ENCODE assay signal across 20 cellular contexts in the genomic region with DNA sequence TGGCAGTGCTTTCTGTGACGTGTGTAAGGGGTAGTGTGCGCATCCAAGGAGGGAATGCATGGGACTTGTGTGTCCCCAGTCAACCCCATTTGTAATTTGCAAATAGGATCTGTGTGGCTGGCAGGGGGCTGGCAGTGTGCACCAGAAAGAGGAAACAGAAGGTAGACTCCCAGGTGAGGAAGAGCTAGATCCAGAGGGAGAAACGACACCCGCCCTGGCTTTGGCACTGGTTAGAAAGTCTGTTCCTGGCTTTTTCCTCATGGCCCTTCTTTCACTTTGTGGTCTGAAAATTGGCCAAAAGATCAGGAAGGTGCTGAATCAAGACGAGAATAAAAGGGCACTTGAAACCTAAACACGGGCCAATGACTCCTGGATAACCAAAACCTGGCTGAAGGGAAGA. TPM values are rescaled to one million over a fixed set of nuclear protein-coding genes. Genes with fewer than 3 reads are reported as not detected.
A peak's percentile ranks its signal among the peaks of the same experiment; 100 is the strongest.
DNase-seq lines count a peak whose midpoint lies in the region; ATAC-seq and TF ChIP-seq lines count a peak whose summit lies in the region.
"Had no signal": no experiment of that assay in that cellular context is flagged by ENCODE, and none has a peak within 500 bp of the region (broad histone marks: within the 10 kb centered on the region; RNA-seq: fewer than 3 reads in every experiment).

No MANE protein-coding gene starts in this region.

- in situ Hi-C loops in G401 (cut with HindIII; ENCODE audit: low sequenced_read_pairs) (no loop called here), brain microvascular endothelial cell (cut with HindIII; ENCODE audit: low pct_ligation_motif_present, low sequenced_read_pairs) (no loop called here)

- no peak for TF ChIP-seq CTCF in esophagus squamous epithelium (IDR thresholded peaks at IDR 0.05)
- TF ChIP-seq CTCF in brain microvascular endothelial cell (IDR thresholded peaks at IDR 0.05; ENCODE audit: low read depth, low read length, missing control alignments): no peak

- intact Hi-C loops in esophagus squamous epithelium (cut with DNase I): no loop called here

- H3K9me3 ChIP-seq in esophagus squamous epithelium: no peaks in the 10 kb centered on the region

- H3K27ac ChIP-seq in esophagus squamous epithelium (peak overlapping the region; percentile 36 to 89 (median 79)), brain microvascular endothelial cell (no peak overlapping the region)
- H3K27ac ChIP-seq: SK-N-MC had no signal

- peak overlapping the region in 1 of 8 donors; percentile 72 for H3K4me3 Mint-ChIP-seq in naive B cell
- H3K4me3 Mint-ChIP-seq: CD14-positive monocyte had no signal

- H3K36me3 ChIP-seq in esophagus squamous epithelium (no peaks in the 10 kb centered on the region), brain microvascular endothelial cell (replicated peaks) (no peaks in the 10 kb centered on the region)

- no peaks in the 10 kb centered on the region for H3K36me3 Mint-ChIP-seq in naive B cell

- peaks cover 49 to 74% (median 59%) of the 10 kb centered on the region in 3 donors for H3K4me1 Mint-ChIP-seq in naive B cell

- no peak overlapping the region for H3K4me3 ChIP-seq in esophagus squamous epithelium
- H3K4me3 ChIP-seq in brain microvascular endothelial cell (ENCODE audit: low read depth, low read length): no peak overlapping the region
- H3K4me3 ChIP-seq: SK-N-MC had no signal

- 37 to 62% methylated on average over 6 of the region's 6 CpGs for WGBS in esophagus squamous epithelium, 2 donors

- H3K9me3 Mint-ChIP-seq in naive B cell: no peaks in the 10 kb centered on the region
- H3K9me3 Mint-ChIP-seq: CD14-positive monocyte had no signal

- ATAC-seq in naive B cell (ENCODE audit: low read depth in 2 of 2) (no peak), GM21786 (IDR thresholded peaks at IDR 0.05; ENCODE audit: unreplicated experiment) (no peak)

- no peak for TF ChIP-seq POLR2A in esophagus squamous epithelium (IDR thresholded peaks at IDR 0.05)

- H3K27me3 Mint-ChIP-seq in naive B cell: no peaks in the 10 kb centered on the region

- peaks cover 18 to 61% (median 24%) of the 10 kb centered on the region in 3 donors for H3K4me1 ChIP-seq in esophagus squamous epithelium

- H3K27ac Mint-ChIP-seq in naive B cell: peak overlapping the region in 4 of 6 donors; percentile 22 to 61 (median 54)

- H3K27me3 ChIP-seq in esophagus squamous epithelium (no peaks in the 10 kb centered on the region), brain microvascular endothelial cell (replicated peaks) (no peaks in the 10 kb centered on the region)

- DNase-seq in G401 (ENCODE audit: low spot score) (peak; percentile 85), NCI-H2029 (lab: John Stamatoyannopoulos, UW) (peak; percentile 10), esophagus squamous epithelium (lab: John Stamatoyannopoulos, UW) (no peak), naive B cell (no peak), NCI-H1417 (lab: John Stamatoyannopoulos, UW) (no peak), brain microvascular endothelial cell (no peak)
- DNase-seq: ACHN, DMS 273 treated with DMSO at 0.1 percent for 48 hours, GF-D8, GOT3, KBM-7, NCI-H1436, NCI-H1930, NCI-H2171, NCI-H446 treated with DMSO at 0.1 percent for 48 hours, OCI-M1, SHP77 had no signal

RNA-seq across cellular contexts. Expression of a gene that starts 33.3 kb away (rescaled TPM):
- total RNA-seq in G401 (2014; rRNA removed; shearing (Covaris generic)): 3.9 TPM in 2 replicates
- total RNA-seq in esophagus squamous epithelium: 10 to 100 TPM in 2 of 4 donors, 1 to 10 TPM in 2; 6.5 to 13.7 (median 9.9) TPM
- 10 to 100 TPM; 14.8 to 33.3 (median 23.2) TPM for polyA plus RNA-seq in naive B cell (ENCODE audit: low read depth in 6 of 6)

Comparison
In these comparisons a context has a peak if more than half of its experiments do, and no peak if none do; other contexts are left out.
1. DNase-seq: peak in G401 (single experiment) and NCI-H2029 (single experiment); none in esophagus squamous epithelium (single experiment), naive B cell (single experiment), NCI-H1417 (0 of 3) and brain microvascular endothelial cell (single experiment).